8 cellular contexts compared by ENCODE assay signal in the genomic region with DNA sequence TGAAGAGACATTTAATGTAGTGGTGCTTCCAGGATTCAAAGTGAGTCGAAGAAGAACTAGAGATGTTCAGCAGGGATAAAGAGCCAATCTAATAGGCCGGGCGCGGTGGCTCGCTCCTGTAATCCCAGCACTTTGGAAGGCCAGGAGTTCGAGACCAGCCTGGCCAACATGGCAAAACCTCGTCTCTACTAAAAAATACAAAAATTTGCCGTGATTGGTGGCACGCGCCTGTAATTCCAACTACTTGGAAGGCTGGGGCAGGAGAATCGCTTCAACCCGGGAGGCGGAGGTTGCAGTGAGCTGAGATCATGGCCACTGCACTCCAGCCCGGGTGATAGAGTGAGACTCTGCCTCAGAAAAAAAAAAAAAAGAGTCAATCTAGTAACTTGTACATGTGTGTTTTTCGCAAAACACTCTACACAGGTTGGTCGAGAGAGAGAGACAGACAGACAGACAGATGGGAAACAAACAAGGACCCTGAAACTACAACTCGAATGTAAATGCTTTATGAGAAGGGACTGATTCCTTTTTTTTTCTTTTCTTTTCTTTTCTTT. TPM values are rescaled to one million over a fixed set of nuclear protein-coding genes. Genes with fewer than 3 reads are reported as not detected.
DNase-seq lines count a peak whose midpoint lies in the region; ATAC-seq and TF ChIP-seq lines count a peak whose summit lies in the region.

No MANE protein-coding gene starts in this region.

- no peak for DNase-seq in DND-41
- DNase-seq in RWPE2 (ENCODE audit: low spot score) = no peak
- no peak for DNase-seq in esophagus muscularis mucosa (ENCODE audit: extremely low spot score)
- no peak for DNase-seq in NCI-H748 (lab: John Stamatoyannopoulos, UW; ENCODE audit: unreplicated experiment)
- no peak for DNase-seq in NCI-H82 treated with DMSO at 0.1 percent for 48 hours (lab: John Stamatoyannopoulos, UW; ENCODE audit: unreplicated experiment)
- no peak for DNase-seq in MV-4-11 (lab: John Stamatoyannopoulos, UW)
- no peak for DNase-seq in cerebellar nuclear complex (lab: John Stamatoyannopoulos, UW)

- H3K27me3 ChIP-seq in DND-41 (ENCODE audit: insufficient read depth, low read length, poor library complexity) = peaks cover 3% of the 10 kb centered on the region
- no peaks in the 10 kb centered on the region for H3K27me3 ChIP-seq in RWPE2 (ENCODE audit: insufficient read depth, poor library complexity, severe bottlenecking)
- no peaks in the 10 kb centered on the region for H3K27me3 ChIP-seq in esophagus muscularis mucosa
- H3K27me3 ChIP-seq in parathyroid adenoma (ENCODE audit: control insufficient read depth, insufficient read depth, low read length) = no peaks in the 10 kb centered on the region

- H3K36me3 ChIP-seq in DND-41 (ENCODE audit: insufficient read depth, low read length) = peaks cover 18% of the 10 kb centered on the region
- H3K36me3 ChIP-seq in RWPE2 (ENCODE audit: low read depth) = no peaks in the 10 kb centered on the region
- H3K36me3 ChIP-seq in esophagus muscularis mucosa = peaks cover 0 to 29% (median 7%) of the 10 kb centered on the region in 4 donors
- no peaks in the 10 kb centered on the region for H3K36me3 ChIP-seq in parathyroid adenoma (ENCODE audit: control insufficient read depth, insufficient read depth, low read length)

- intact Hi-C loops in esophagus muscularis mucosa (cut with DNase I) = loop anchor here (5.0 kb wide), 2 partner anchors 33 to 83 kb away; no protein-coding TSS in a partner anchor

- H2AFZ ChIP-seq in DND-41 (ENCODE audit: low read depth, low read length) (peak overlapping the region; percentile 86), parathyroid adenoma (peak overlapping the region; percentile 95)

- peak overlapping the region; percentile 63 for H3K9ac ChIP-seq in DND-41 (ENCODE audit: low read depth, low read length)
- no peak overlapping the region for H3K9ac ChIP-seq in parathyroid adenoma

- H3K27ac ChIP-seq in DND-41 (ENCODE audit: low read length) (peak overlapping the region; percentile 64), RWPE2 (ENCODE audit: poor library complexity, severe bottlenecking) (peak overlapping the region; percentile 28), esophagus muscularis mucosa (replicated peaks in 1 of 4) (peak overlapping the region; percentile 80 to 88 (median 84)), parathyroid adenoma (peak overlapping the region; percentile 59)

- WGBS in esophagus muscularis mucosa = 63% methylated on average over 17 of the region's 17 CpGs

- 0 out of 2 replicates have a peak, but pooled peaks cover 9% of the 10 kb centered on the region for H4K20me1 ChIP-seq in DND-41 (ENCODE audit: insufficient read depth, low read length)

- ATAC-seq in DND-41 (ENCODE audit: insufficient read depth, low read depth) (no peak), RWPE2 (ENCODE audit: low read depth) (no peak)

- peaks cover 27% of the 10 kb centered on the region for H3K79me2 ChIP-seq in DND-41 (ENCODE audit: insufficient read depth, low read length)
- H3K79me2 ChIP-seq in parathyroid adenoma = peaks cover 23% of the 10 kb centered on the region

- peak overlapping the region; percentile 54 to 69 for H3K4me3 ChIP-seq in DND-41 (ENCODE audit: low read depth in 1 of 2, low read length in 2 of 2)
- H3K4me3 ChIP-seq in RWPE2 (ENCODE audit: severe bottlenecking) = peak overlapping the region; percentile 78
- peak overlapping the region; percentile 69 to 91 (median 74) for H3K4me3 ChIP-seq in esophagus muscularis mucosa
- peak overlapping the region; percentile 88 for H3K4me3 ChIP-seq in parathyroid adenoma (ENCODE audit: low read depth, low read length)

- H3K9me3 ChIP-seq in DND-41 (ENCODE audit: insufficient read depth, low read length, severe bottlenecking) = no peaks in the 10 kb centered on the region
- H3K9me3 ChIP-seq in RWPE2 (ENCODE audit: severe bottlenecking) = no peaks in the 10 kb centered on the region
- H3K9me3 ChIP-seq in esophagus muscularis mucosa = no peaks in the 10 kb centered on the region
- H3K9me3 ChIP-seq in parathyroid adenoma (ENCODE audit: control insufficient read depth, low read length) = no peaks in the 10 kb centered on the region

- TF ChIP-seq EP300 in esophagus muscularis mucosa (IDR thresholded peaks at IDR 0.05) = no peak

- TF ChIP-seq CTCF in DND-41 (IDR thresholded peaks at IDR 0.05; ENCODE audit: borderline replicate concordance, extremely low read depth, low read length, poor library complexity, severe bottlenecking) (no peak), RWPE2 (IDR thresholded peaks at IDR 0.05; ENCODE audit: poor library complexity, severe bottlenecking) (peak; percentile 32), esophagus muscularis mucosa (IDR thresholded peaks at IDR 0.05) (no peak), parathyroid adenoma (IDR thresholded peaks at IDR 0.05) (peak; percentile 2)

- peak overlapping the region; percentile 80 for H3K4me2 ChIP-seq in DND-41 (ENCODE audit: insufficient read depth, low read length)
- peak overlapping the region; percentile 81 for H3K4me2 ChIP-seq in parathyroid adenoma (ENCODE audit: low read length)

- TF ChIP-seq POLR2A in esophagus muscularis mucosa (IDR thresholded peaks at IDR 0.05; ENCODE audit: low read depth) = no peak

- H3K4me1 ChIP-seq in DND-41 (ENCODE audit: insufficient read depth, low read length) (peaks cover 24% of the 10 kb centered on the region), RWPE2 (ENCODE audit: insufficient read depth, poor library complexity, severe bottlenecking) (peaks cover 14% of the 10 kb centered on the region), esophagus muscularis mucosa (peaks cover 7 to 27% (median 19%) of the 10 kb centered on the region in 4 donors), parathyroid adenoma (peaks cover 3% of the 10 kb centered on the region)

RNA-seq across cellular contexts. Expression of a gene that starts 0.8 kb away (rescaled TPM):
- total RNA-seq in esophagus muscularis mucosa = 10 to 100 TPM; 13.1 to 25.3 (median 19.9) TPM

RNA-seq across cellular contexts. Expression of a gene that starts 4.7 kb away (rescaled TPM):
- under 1 TPM in 1 of 4 donors, not detected in 3; 0.42 TPM for total RNA-seq in esophagus muscularis mucosa

RNA-seq across cellular contexts. Expression of a gene that starts 19.3 kb away (rescaled TPM):
- total RNA-seq in esophagus muscularis mucosa = 1 to 10 TPM; 1.3 to 2.9 (median 2.1) TPM

RNA-seq across cellular contexts. Expression of a gene that starts 28.7 kb away (rescaled TPM):
- 10 to 100 TPM in 2 of 4 donors, 1 to 10 TPM in 2; 5.3 to 10.4 (median 9.7) TPM for total RNA-seq in esophagus muscularis mucosa

RNA-seq across cellular contexts. Expression of a gene that starts 30.4 kb away (rescaled TPM):
- 100 to 1,000 TPM in 3 of 4 donors, 10 to 100 TPM in 1; 96.8 to 165 (median 122) TPM for total RNA-seq in esophagus muscularis mucosa

Comparison
In these comparisons a context has a peak if more than half of its experiments do, and no peak if none do; other contexts are left out.
1. H3K27ac ChIP-seq: peak in every context shown above with its lines; median percentile 84 in esophagus muscularis mucosa; 64 in DND-41; 59 in parathyroid adenoma; 28 in RWPE2.
2. CTCF ChIP-seq: peak in RWPE2 (single experiment) and parathyroid adenoma (single experiment); none in DND-41 (single experiment) and esophagus muscularis mucosa (0 of 3).
3. Peak in every context shown above with its lines, with median percentiles within 50 percentile points of each other: H3K4me3 ChIP-seq.